Comparison of ENCODE assay signal across 2 cellular contexts in genomic region chr21:21373969-21374368, GRCh38.
TF ChIP-seq lines count a peak whose summit lies in the region.

No MANE protein-coding gene starts in this region.

TF ChIP-seq in liver, 16 proteins besides CTCF, POLR2A, EP300 and RAD21 (continued from another document):
- TF ChIP-seq GABPA (IDR thresholded peaks at IDR 0.05 in 1 of 2, conservative IDR thresholded peaks at IDR 0.05 in 1 of 2), result no peak
- no peak for TF ChIP-seq NR2F2 (IDR thresholded peaks at IDR 0.05)
- no peak for TF ChIP-seq EGR1 (IDR thresholded peaks at IDR 0.05; ENCODE audit: low read depth in 2 of 2)
- no peak for TF ChIP-seq FOXA1 (IDR thresholded peaks at IDR 0.05)
- no peak for TF ChIP-seq HNF4G (IDR thresholded peaks at IDR 0.05)
- TF ChIP-seq JUND (IDR thresholded peaks at IDR 0.05), result no peak
- no peak for TF ChIP-seq HNF4A (conservative IDR thresholded peaks at IDR 0.05)
- no peak for TF ChIP-seq SP1 (IDR thresholded peaks at IDR 0.05)
- no peak for TF ChIP-seq YY1 (IDR thresholded peaks at IDR 0.05)
- no peak for TF ChIP-seq ATF3 (IDR thresholded peaks at IDR 0.05)
- no peak for TF ChIP-seq FOXA2 (IDR thresholded peaks at IDR 0.05)
- TF ChIP-seq TAF1 (conservative IDR thresholded peaks at IDR 0.05), result no peak
- TF ChIP-seq, protein P1, sequence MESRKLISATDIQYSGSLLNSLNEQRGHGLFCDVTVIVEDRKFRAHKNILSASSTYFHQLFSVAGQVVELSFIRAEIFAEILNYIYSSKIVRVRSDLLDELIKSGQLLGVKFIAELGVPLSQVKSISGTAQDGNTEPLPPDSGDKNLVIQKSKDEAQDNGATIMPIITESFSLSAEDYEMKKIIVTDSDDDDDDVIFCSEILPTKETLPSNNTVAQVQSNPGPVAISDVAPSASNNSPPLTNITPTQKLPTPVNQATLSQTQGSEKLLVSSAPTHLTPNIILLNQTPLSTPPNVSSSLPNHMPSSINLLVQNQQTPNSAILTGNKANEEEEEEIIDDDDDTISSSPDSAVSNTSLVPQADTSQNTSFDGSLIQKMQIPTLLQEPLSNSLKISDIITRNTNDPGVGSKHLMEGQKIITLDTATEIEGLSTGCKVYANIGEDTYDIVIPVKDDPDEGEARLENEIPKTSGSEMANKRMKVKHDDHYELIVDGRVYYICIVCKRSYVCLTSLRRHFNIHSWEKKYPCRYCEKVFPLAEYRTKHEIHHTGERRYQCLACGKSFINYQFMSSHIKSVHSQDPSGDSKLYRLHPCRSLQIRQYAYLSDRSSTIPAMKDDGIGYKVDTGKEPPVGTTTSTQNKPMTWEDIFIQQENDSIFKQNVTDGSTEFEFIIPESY (IDR thresholded peaks at IDR 0.05), result no peak

TF ChIP-seq in HepG2, 621 proteins besides CTCF, POLR2A, EP300 and RAD21 (continued from another document):
- TF ChIP-seq GRHL1 (CRISPR knock-in tag; conservative IDR thresholded peaks at IDR 0.05), result no peak
